ENCODE assay signal across 27 cellular contexts in the genomic region with DNA sequence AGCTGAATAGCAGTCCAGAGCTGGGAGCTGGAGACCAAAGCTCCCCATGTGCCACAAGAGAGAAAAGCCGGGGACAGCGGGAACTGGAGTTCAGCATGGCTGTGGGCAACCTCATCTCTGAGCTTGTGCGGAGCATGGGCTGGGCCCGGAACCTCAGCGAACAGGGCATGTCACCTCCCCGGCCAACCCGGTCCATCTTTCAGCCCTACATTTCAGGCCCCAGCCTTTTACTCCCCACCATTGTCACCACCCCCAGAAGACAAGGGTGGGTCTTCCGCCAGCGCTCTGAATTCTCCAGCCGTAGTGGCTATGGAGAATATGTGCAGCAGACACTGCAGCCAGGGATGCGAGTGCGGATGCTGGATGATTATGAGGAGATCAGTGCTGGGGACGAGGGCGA. TPM values are rescaled to one million over a fixed set of nuclear protein-coding genes. Genes with fewer than 3 reads are reported as not detected.
DNase-seq lines count a peak whose midpoint lies in the region; ATAC-seq and TF ChIP-seq lines count a peak whose summit lies in the region.
"Had no signal": no experiment of that assay in that cellular context is flagged by ENCODE, and none has a peak within 500 bp of the region (broad histone marks: within the 10 kb centered on the region; RNA-seq: fewer than 3 reads in every experiment).

No MANE protein-coding gene starts in this region.

- peaks cover 51% of the 10 kb centered on the region for H3K4me1 Mint-ChIP-seq in activated CD4-positive, alpha-beta T cell treated with anti-CD3 and anti-CD28 coated beads, Interleukin-2, amount 10 ng/mL, durations not matched to agents 7 days and 5 days
- H3K4me1 Mint-ChIP-seq in brain, result peaks cover 39% of the 10 kb centered on the region
- H3K4me1 Mint-ChIP-seq in naive thymus-derived CD8-positive, alpha-beta T cell, result peaks cover 47 to 69% (median 63%) of the 10 kb centered on the region in 4 donors

- no peaks in the 10 kb centered on the region for H3K9me3 Mint-ChIP-seq in activated CD4-positive, alpha-beta T cell treated with anti-CD3 and anti-CD28 coated beads, Interleukin-2, amount 10 ng/mL, durations not matched to agents 7 days and 5 days
- H3K9me3 Mint-ChIP-seq in brain, result no peaks in the 10 kb centered on the region
- no peaks in the 10 kb centered on the region for H3K9me3 Mint-ChIP-seq in naive thymus-derived CD8-positive, alpha-beta T cell
- H3K9me3 Mint-ChIP-seq: CD14-positive monocyte, neural crest cell had no signal

- TF ChIP-seq CTCF in brain (conservative IDR thresholded peaks at IDR 0.05), result no peak
- no peak for TF ChIP-seq CTCF in omental fat pad (IDR thresholded peaks at IDR 0.05)

- H3K9me3 ChIP-seq in KOPT-K1 (ENCODE audit: insufficient read depth, low read length, poor library complexity, severe bottlenecking), result no peaks in the 10 kb centered on the region
- H3K9me3 ChIP-seq: pancreas, SJSA1 had no signal

- peaks cover 58% of the 10 kb centered on the region for H3K36me3 ChIP-seq in KOPT-K1 (ENCODE audit: insufficient read depth, low read length)

- ATAC-seq in naive thymus-derived CD8-positive, alpha-beta T cell, result no peak
- ATAC-seq in HG03139 (IDR thresholded peaks at IDR 0.05; ENCODE audit: unreplicated experiment) (no peak), omental fat pad (ENCODE audit: low FRiP score) (no peak)
- ATAC-seq: pancreas; stimulated activated naive CD8-positive, alpha-beta T cell treated with anti-CD3 and anti-CD28 coated beads, Interleukin-15, Interleukin-2, amounts not matched to agents 100 U/mL and 50 U/mL, for 24 hours had no signal

- POLR2A ChIA-PET in activated CD4-positive, alpha-beta T cell treated with anti-CD3 and anti-CD28 coated beads, Interleukin-2, amount 10 ng/mL, durations not matched to agents 7 days and 5 days (lab: Charles Lee), result no interaction called here
- POLR2A ChIA-PET in naive thymus-derived CD8-positive, alpha-beta T cell (lab: Charles Lee), result interaction anchor here (1.7 kb wide), 1 partner anchor 13 kb away, joined by 19 read pairs; the partner anchor contains the start of gene SRF

- peak overlapping the region; percentile 41 for H3K27ac ChIP-seq in KOPT-K1 (ENCODE audit: low read depth, low read length, poor library complexity, severe bottlenecking)
- H3K27ac ChIP-seq: GM23248, pancreas, SJSA1 had no signal

- CTCF ChIA-PET in activated CD4-positive, alpha-beta T cell treated with anti-CD3 and anti-CD28 coated beads, Interleukin-2, amount 10 ng/mL, durations not matched to agents 7 days and 5 days (lab: Charles Lee), result no interaction called here

- H3K36me3 Mint-ChIP-seq in activated CD4-positive, alpha-beta T cell treated with anti-CD3 and anti-CD28 coated beads, Interleukin-2, amount 10 ng/mL, durations not matched to agents 7 days and 5 days (ENCODE audit: low read depth), result peaks cover 31% of the 10 kb centered on the region
- peaks cover 39% of the 10 kb centered on the region for H3K36me3 Mint-ChIP-seq in brain
- peaks cover 0 to 58% (median 15%) of the 10 kb centered on the region in 3 donors for H3K36me3 Mint-ChIP-seq in naive thymus-derived CD8-positive, alpha-beta T cell

- H3K27me3 Mint-ChIP-seq in activated CD4-positive, alpha-beta T cell treated with anti-CD3 and anti-CD28 coated beads, Interleukin-2, amount 10 ng/mL, durations not matched to agents 7 days and 5 days, result no peaks in the 10 kb centered on the region
- peaks cover 10% of the 10 kb centered on the region for H3K27me3 Mint-ChIP-seq in brain
- no peaks in the 10 kb centered on the region for H3K27me3 Mint-ChIP-seq in naive thymus-derived CD8-positive, alpha-beta T cell

- no peak for DNase-seq in activated CD4-positive, alpha-beta T cell treated with anti-CD3 and anti-CD28 coated beads, Interleukin-2, amount 10 ng/mL, durations not matched to agents 7 days and 5 days
- no peak for DNase-seq in activated CD4-positive, alpha-beta T cell treated with anti-CD3 and anti-CD28 coated beads, Interleukin-2, amount 50 U/mL, for 4 hours
- DNase-seq in naive thymus-derived CD8-positive, alpha-beta T cell, result no peak
- no peak for DNase-seq in DMS114 treated with DMSO at 0.1 percent for 48 hours (lab: John Stamatoyannopoulos, UW; ENCODE audit: unreplicated experiment)
- no peak for DNase-seq in omental fat pad (ENCODE audit: low spot score)
- DNase-seq: activated CD4-positive, CD25-positive, alpha-beta regulatory T cell; activated gamma-delta T cell; activated T-cell treated with anti-CD3 and anti-CD28 coated beads, Interleukin-2, amount 50 U/mL, for 1 hour; anterior cingulate cortex; GM23248; hypothalamus; IMR-90; NCI-H1694 treated with DMSO at 0.1 percent for 48 hours; NCI-H446 treated with DMSO at 0.1 percent for 48 hours; NCI-H82; pancreas; retina; stimulated activated CD4-positive, alpha-beta T cell treated with anti-CD3 and anti-CD28 coated beads, Interleukin-1b, Interleukin-23, amount 100 ng/mL, for 48 hours; stimulated activated naive CD8-positive, alpha-beta T cell treated with anti-CD3 and anti-CD28 coated beads, Interleukin-15, Interleukin-2, amounts not matched to agents 100 U/mL and 50 U/mL, for 24 hours had no signal

- H3K27ac Mint-ChIP-seq in activated CD4-positive, alpha-beta T cell treated with anti-CD3 and anti-CD28 coated beads, Interleukin-2, amount 10 ng/mL, durations not matched to agents 7 days and 5 days, result peak overlapping the region; percentile 71
- H3K27ac Mint-ChIP-seq in brain, result peak overlapping the region in 3 of 5 experiments; percentile 8 to 42 (median 23)
- peak overlapping the region; percentile 47 to 89 (median 86) for H3K27ac Mint-ChIP-seq in naive thymus-derived CD8-positive, alpha-beta T cell

- no peak overlapping the region for H3K4me3 Mint-ChIP-seq in activated CD4-positive, alpha-beta T cell treated with anti-CD3 and anti-CD28 coated beads, Interleukin-2, amount 10 ng/mL, durations not matched to agents 7 days and 5 days
- H3K4me3 Mint-ChIP-seq in brain, result no peak overlapping the region
- H3K4me3 Mint-ChIP-seq in naive thymus-derived CD8-positive, alpha-beta T cell, result peak overlapping the region in 4 of 10 donors; percentile 36 to 97 (median 75)
- H3K4me3 Mint-ChIP-seq: CD14-positive monocyte, neural crest cell had no signal

RNA-seq across cellular contexts. Expression of gene CUL9, which starts 4.0 kb away (rescaled TPM):
- 10 to 100 TPM; 57.8 to 60.7 TPM for total RNA-seq in activated CD4-positive, alpha-beta T cell treated with anti-CD3 and anti-CD28 coated beads, Interleukin-2, amount 10 ng/mL, durations not matched to agents 7 days and 5 days
- polyA plus RNA-seq in brain (ENCODE audit: insufficient read depth, low read depth, low replicate concordance), result 44.6 TPM
- total RNA-seq in naive thymus-derived CD8-positive, alpha-beta T cell, result 100 to 1,000 TPM; 101 to 110 TPM
- 10 to 100 TPM in 2 of 3 donors, 1 to 10 TPM in 1; 6.8 to 10.4 (median 10.3) TPM for polyA plus RNA-seq in naive thymus-derived CD8-positive, alpha-beta T cell
- total RNA-seq in omental fat pad, result 10 to 100 TPM; 24.6 to 41.6 (median 28.7) TPM

RNA-seq across cellular contexts. Expression of gene SRF, which starts 14.9 kb away (rescaled TPM):
- 10 to 100 TPM; 40.8 to 41.9 TPM for total RNA-seq in activated CD4-positive, alpha-beta T cell treated with anti-CD3 and anti-CD28 coated beads, Interleukin-2, amount 10 ng/mL, durations not matched to agents 7 days and 5 days
- polyA plus RNA-seq in brain (ENCODE audit: insufficient read depth, low read depth, low replicate concordance), result 16.8 TPM
- 10 to 100 TPM; 26.5 to 27.3 TPM for total RNA-seq in naive thymus-derived CD8-positive, alpha-beta T cell
- polyA plus RNA-seq in naive thymus-derived CD8-positive, alpha-beta T cell, result 1 to 10 TPM; 3.9 to 6.9 (median 5.2) TPM
- total RNA-seq in omental fat pad, result 10 to 100 TPM; 21.5 to 37.8 (median 24.4) TPM

RNA-seq across cellular contexts. Expression of gene DNPH1, which starts 43.3 kb away (rescaled TPM):
- total RNA-seq in activated CD4-positive, alpha-beta T cell treated with anti-CD3 and anti-CD28 coated beads, Interleukin-2, amount 10 ng/mL, durations not matched to agents 7 days and 5 days, result 10 to 100 TPM; 36.7 to 48.6 TPM
- 91.3 TPM for polyA plus RNA-seq in brain (ENCODE audit: insufficient read depth, low read depth, low replicate concordance)
- 10 to 100 TPM; 45.9 to 53.8 TPM for total RNA-seq in naive thymus-derived CD8-positive, alpha-beta T cell
- 100 to 1,000 TPM; 109 to 173 (median 121) TPM for polyA plus RNA-seq in naive thymus-derived CD8-positive, alpha-beta T cell
- 10 to 100 TPM; 57.0 to 88.1 (median 74.7) TPM for total RNA-seq in omental fat pad

RNA-seq across cellular contexts. Expression of gene TTBK1, which starts 57.3 kb away (rescaled TPM):
- under 1 TPM; 0.07 to 0.12 TPM for total RNA-seq in activated CD4-positive, alpha-beta T cell treated with anti-CD3 and anti-CD28 coated beads, Interleukin-2, amount 10 ng/mL, durations not matched to agents 7 days and 5 days
- polyA plus RNA-seq in brain (ENCODE audit: insufficient read depth, low read depth, low replicate concordance), result 37.9 TPM
- not detected for total RNA-seq in naive thymus-derived CD8-positive, alpha-beta T cell
- polyA plus RNA-seq in naive thymus-derived CD8-positive, alpha-beta T cell, result not detected
- total RNA-seq in omental fat pad, result not detected
- total RNA-seq: Daoy, GM23248, IMR-90, SJSA1, smooth muscle cell had no signal
- polyA plus RNA-seq: CD14-positive monocyte, GM23248, smooth muscle cell had no signal

Comparison
In these comparisons a context has a peak if more than half of its experiments do, and no peak if none do; other contexts are left out.
1. H3K27ac Mint-ChIP-seq: peak in every context shown above with its lines; median percentile 86 in naive thymus-derived CD8-positive, alpha-beta T cell; 71 in activated CD4-positive, alpha-beta T cell treated with anti-CD3 and anti-CD28 coated beads, Interleukin-2, amount 10 ng/mL, durations not matched to agents 7 days and 5 days; 23 in brain.